Comparison of ENCODE assay signal across 6 cellular contexts in genomic region chr15:76868740-76869139, GRCh38.
"Had no signal": no experiment of that assay in that cellular context is flagged by ENCODE, and none has a peak within 500 bp of the region (broad histone marks: within the 10 kb centered on the region; RNA-seq: fewer than 3 reads in every experiment).

No MANE protein-coding gene starts in this region.

- H3K9me3 Mint-ChIP-seq: GM23338, H9 had no signal

- H3K4me3 ChIP-seq: GM23338, K562 had no signal

- ATAC-seq: GM23338, K562 had no signal

- DNase-seq: H9, HCEC 1CT, IMR-90, KG1 had no signal

- H3K4me3 Mint-ChIP-seq: GM23338, H9 had no signal

- H3K27ac Mint-ChIP-seq: GM23338, H9 had no signal

- H3K4me2 ChIP-seq: GM23338 had no signal

- H3K4me1 Mint-ChIP-seq: GM23338, H9 had no signal

- H2AFZ ChIP-seq: GM23338 had no signal
